ENCODE assay signal across 15 cellular contexts in genomic region chr22:27192135-27192900, GRCh38.
DNase-seq lines count a peak whose midpoint lies in the region; ATAC-seq and TF ChIP-seq lines count a peak whose summit lies in the region.
"Had no signal": no experiment of that assay in that cellular context is flagged by ENCODE, and none has a peak within 500 bp of the region (broad histone marks: within the 10 kb centered on the region; RNA-seq: fewer than 3 reads in every experiment).

No MANE protein-coding gene starts in this region.

- POLR2A ChIA-PET in HEK293 (lab: Yijun Ruan, JAX): interaction anchor here (0.7 kb wide), 1 partner anchor 36 kb away, joined by 3 read pairs; no protein-coding TSS in a partner anchor

- CTCF ChIA-PET in HEK293 (lab: Yijun Ruan, JAX): interaction anchor here (0.7 to 0.8 kb wide), 2 partner anchors 137 to 679 kb away, joined by 3 read pairs; no protein-coding TSS in a partner anchor

- no peak overlapping the region for H3K27ac Mint-ChIP-seq in progenitor cell of endocrine pancreas

- H3K4me3 Mint-ChIP-seq in progenitor cell of endocrine pancreas (ENCODE audit: low read depth): no peak overlapping the region

- peaks cover 11% of the 10 kb centered on the region for H3K9me3 Mint-ChIP-seq in progenitor cell of endocrine pancreas (ENCODE audit: low read depth)

- no peaks in the 10 kb centered on the region for H3K27me3 ChIP-seq in SJCRH30
- peaks cover 3% of the 10 kb centered on the region for H3K27me3 ChIP-seq in lower lobe of right lung (ENCODE audit: low read depth)

- no peaks in the 10 kb centered on the region for H3K36me3 Mint-ChIP-seq in progenitor cell of endocrine pancreas (ENCODE audit: insufficient read depth)

- no peaks in the 10 kb centered on the region for H3K36me3 ChIP-seq in HEK293 (ENCODE audit: control insufficient read depth in 2 of 2, insufficient read depth in 1 of 2, low read length in 2 of 2)
- H3K36me3 ChIP-seq in SJCRH30: no peaks in the 10 kb centered on the region
- no peaks in the 10 kb centered on the region for H3K36me3 ChIP-seq in lower lobe of right lung

- H3K27me3 Mint-ChIP-seq in progenitor cell of endocrine pancreas: peaks cover 62% of the 10 kb centered on the region

- intact Hi-C loops in lower lobe of right lung (cut with DNase I): no loop called here

- TF ChIP-seq CTCF in HEK293 (tag by site-specific recombination; IDR thresholded peaks at IDR 0.05): no peak
- no peak for TF ChIP-seq CTCF in progenitor cell of endocrine pancreas (IDR thresholded peaks at IDR 0.05; ENCODE audit: unreplicated experiment)
- TF ChIP-seq CTCF in lower lobe of right lung (IDR thresholded peaks at IDR 0.05): no peak

- H3K9me3 ChIP-seq in HEK293 (ENCODE audit: control insufficient read depth, insufficient read depth, low read depth, low read length) (no peaks in the 10 kb centered on the region), SJCRH30 (replicated peaks) (0 out of 2 replicates have a peak, but pooled peaks cover 7% of the 10 kb centered on the region), lower lobe of right lung (peaks cover 4% of the 10 kb centered on the region)

- no peaks in the 10 kb centered on the region for H3K4me1 Mint-ChIP-seq in progenitor cell of endocrine pancreas (ENCODE audit: low read depth)

- H3K4me3 ChIP-seq in HEK293 (ENCODE audit: low read depth, low read length) (no peak overlapping the region), SJCRH30 (peak overlapping the region; percentile 15), skeletal muscle cell (ENCODE audit: low read depth, low read length) (no peak overlapping the region), lower lobe of right lung (no peak overlapping the region)
- H3K4me3 ChIP-seq: A549 had no signal

- peak; percentile 50 to 66 for DNase-seq in SJCRH30
- peak; percentile 59 for DNase-seq in left kidney (ENCODE audit: low read depth, low spot score)
- peak; percentile 22 for DNase-seq in skeletal muscle cell (ENCODE audit: low read depth)
- DNase-seq in mucosa of gallbladder (ENCODE audit: low spot score): no peak
- no peak for DNase-seq in HT-29 (ENCODE audit: low spot score)
- no peak for DNase-seq in progenitor cell of endocrine pancreas (ENCODE audit: low spot score, unreplicated experiment)
- no peak for DNase-seq in lower lobe of right lung
- DNase-seq: DMS79 treated with DMSO at 0.1 percent for 48 hours, H7, KG1, NCI-H1048, NCI-H1694, SIG-M5 had no signal

- no peak for ATAC-seq in lower lobe of right lung
- ATAC-seq: A549 had no signal

- no peaks in the 10 kb centered on the region for H3K4me1 ChIP-seq in HEK293 (ENCODE audit: control insufficient read depth, insufficient read depth, low read length)
- peaks cover 5% of the 10 kb centered on the region; the same call in 1 of the 2 replicates for H3K4me1 ChIP-seq in SJCRH30
- no peaks in the 10 kb centered on the region for H3K4me1 ChIP-seq in lower lobe of right lung

- H3K27ac ChIP-seq in HEK293 (ENCODE audit: extremely low read depth, low read depth, low read length) (no peak overlapping the region), SJCRH30 (peak overlapping the region; percentile 8; the same call in 1 of the 2 replicates), lower lobe of right lung (no peak overlapping the region)

TF ChIP-seq in HEK293, 187 proteins besides CTCF, POLR2A, EP300 and RAD21:
- TF ChIP-seq SCRT2 (tag by site-specific recombination; IDR thresholded peaks at IDR 0.05) (0 out of 2 replicates have a peak, but pooled peaks have one; percentile 16), ZNF670 (tag by site-specific recombination; IDR thresholded peaks at IDR 0.05; ENCODE audit: low read depth) (no peak), MEIS1 (CRISPR knock-in tag; IDR thresholded peaks at IDR 0.05; ENCODE audit: borderline replicate concordance) (no peak)

Comparison
In these comparisons a context has a peak if more than half of its experiments do, and no peak if none do; other contexts are left out.
1. DNase-seq: peak in SJCRH30 (2 of 2), left kidney (single experiment) and skeletal muscle cell (single experiment); none in mucosa of gallbladder (single experiment), HT-29 (single experiment), progenitor cell of endocrine pancreas (single experiment) and lower lobe of right lung (single experiment).